32 cellular contexts compared by ENCODE assay signal in the genomic region with DNA sequence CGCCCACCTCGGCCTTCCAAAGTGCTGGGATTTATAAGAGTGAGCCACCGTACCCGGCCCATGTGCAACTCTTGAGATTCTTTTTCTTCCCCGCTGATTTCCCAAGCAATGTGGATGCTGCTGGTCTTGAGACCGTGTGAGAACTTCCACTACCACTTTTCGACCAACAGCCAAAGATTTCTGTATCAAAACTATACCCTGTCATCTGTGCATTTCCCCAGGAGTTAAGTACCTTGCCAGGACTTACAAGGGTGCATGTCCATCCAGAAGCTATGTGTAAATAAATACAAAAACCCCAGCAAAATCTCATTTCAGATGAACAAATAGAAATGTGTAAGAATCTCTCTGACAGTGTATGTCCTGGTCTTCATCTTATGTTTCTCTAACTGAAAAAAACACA. TPM values are rescaled to one million over a fixed set of nuclear protein-coding genes. Genes with fewer than 3 reads are reported as not detected.
"Had no signal": no experiment of that assay in that cellular context is flagged by ENCODE, and none has a peak within 500 bp of the region (broad histone marks: within the 10 kb centered on the region; RNA-seq: fewer than 3 reads in every experiment).

No MANE protein-coding gene starts in this region.

- H3K4me1 Mint-ChIP-seq: mesothelial cell of epicardium, naive B cell had no signal

- H3K27ac ChIP-seq: coronary artery, dorsolateral prefrontal cortex, epithelial cell of prostate, esophagus squamous epithelium, gastrocnemius medialis, heart right ventricle, left lung, lower lobe of right lung had no signal

- H3K36me3 ChIP-seq: esophagus squamous epithelium, gastrocnemius medialis, heart right ventricle, left lung, lower lobe of right lung had no signal

- H3K27me3 ChIP-seq: dorsolateral prefrontal cortex, gastrocnemius medialis, left lung had no signal

- DNase-seq: dermis blood vessel endothelial cell; dorsolateral prefrontal cortex; effector CD4-positive, alpha-beta T cell; effector memory CD4-positive, alpha-beta T cell; endodermal cell; erythroblast; esophagus squamous epithelium; foreskin fibroblast; foreskin melanocyte; gastrocnemius medialis; glutamatergic neuron; head of caudate nucleus; heart right ventricle; hippocampal formation; left cardiac atrium; left lung; left ventricle myocardium superior; lower lobe of right lung; mesenchymal stem cell; mucosa of descending colon; naive B cell had no signal

- H3K9me3 ChIP-seq: esophagus squamous epithelium, gastrocnemius medialis, left lung, lower lobe of right lung, mucosa of descending colon had no signal

- H3K4me1 ChIP-seq: esophagus squamous epithelium, gastrocnemius medialis, heart right ventricle, left lung, lower lobe of right lung had no signal

- H3K27ac Mint-ChIP-seq: endodermal cell, mesothelial cell of epicardium had no signal

- ATAC-seq: esophagus mucosa, gastrocnemius medialis, heart right ventricle, left cardiac atrium, left lung, left ventricle myocardium superior, lower lobe of right lung, mucosa of descending colon had no signal

- H3K36me3 Mint-ChIP-seq: mesothelial cell of epicardium, naive B cell had no signal

- H3K4me3 ChIP-seq: coronary artery, dorsolateral prefrontal cortex, esophagus squamous epithelium, gastrocnemius medialis, heart right ventricle, left lung, lower lobe of right lung, mucosa of descending colon had no signal

- H3K4me3 Mint-ChIP-seq: endodermal cell, mesothelial cell of epicardium, naive B cell had no signal

RNA-seq across cellular contexts. Expression of gene GALNTL5, which starts 59.4 kb away (rescaled TPM):
- total RNA-seq: dermis blood vessel endothelial cell, endodermal cell, esophagus mucosa, esophagus squamous epithelium, gastrocnemius medialis, glomerular endothelial cell, kidney epithelial cell, left cardiac atrium, left lung, left ventricle myocardium superior, lower leg skin, lower lobe of right lung, lung microvascular endothelial cell, mesenteric fat pad, mesothelial cell of epicardium, mucosa of descending colon, myocyte had no signal
- polyA plus RNA-seq: heart right ventricle, keratinocyte had no signal
